Comparison of ENCODE assay signal across 8 cellular contexts in genomic region chr6:30075094-30075986, GRCh38. TPM values are rescaled to one million over a fixed set of nuclear protein-coding genes. Genes with fewer than 3 reads are reported as not detected.
DNase-seq lines count a peak whose midpoint lies in the region; ATAC-seq and TF ChIP-seq lines count a peak whose summit lies in the region.

RNF39 (minus strand) TSS chr6:30075769; CDS start chr6:30075585, 184 bp downstream.

- H3K36me3 ChIP-seq in SK-N-SH (replicated peaks in 1 of 2; ENCODE audit: control insufficient read depth in 1 of 2, insufficient read depth in 2 of 2, low read length in 1 of 2) (peaks cover 0 to 4% of the 10 kb centered on the region in 2 experiments), sigmoid colon (peaks cover 0 to 3% (median 0%) of the 10 kb centered on the region in 4 donors)

- H3K27me3 ChIP-seq in SK-N-SH (ENCODE audit: insufficient read depth) (no peaks in the 10 kb centered on the region; the same call in 1 of the 2 replicates), sigmoid colon (peaks cover 26 to 85% (median 69%) of the 10 kb centered on the region in 3 donors)

- DNase-seq in SK-N-SH (peak; percentile 60), foreskin fibroblast (peak in 1 of 2 donors; percentile 26), sigmoid colon (no peak), COLO829 (ENCODE audit: low spot score) (no peak), NCI-H446 treated with DMSO at 0.1 percent for 48 hours (lab: John Stamatoyannopoulos, UW) (no peak)

- H3K9me3 ChIP-seq in SK-N-SH (no peaks in the 10 kb centered on the region), sigmoid colon (no peaks in the 10 kb centered on the region)

- TF ChIP-seq RAD21 in SK-N-SH (IDR thresholded peaks at IDR 0.05; ENCODE audit: low read length) = no peak

- H3K9me2 ChIP-seq in SK-N-SH = no peaks in the 10 kb centered on the region

- no peak within 1 kb of the TSS for H3K9ac ChIP-seq in SK-N-SH

- no peaks in the 10 kb centered on the region for H3K79me2 ChIP-seq in SK-N-SH (ENCODE audit: insufficient read depth)

- CTCF ChIA-PET in SK-N-SH (lab: Yijun Ruan, JAX) = no interaction called here

- WGBS in SK-N-SH (ENCODE audit: low lambda C conversion rate) = 31% methylated on average over 48 of the region's 71 CpGs
- 2 to 3% methylated on average over 71 of the region's 71 CpGs for WGBS in sigmoid colon, 2 donors

- H3K27ac ChIP-seq in SK-N-SH (ENCODE audit: low read depth in 2 of 2, low read length in 1 of 2) (no peak within 1 kb of the TSS), sigmoid colon (no peak within 1 kb of the TSS)

- ATAC-seq in SK-N-SH treated with all-trans-retinoic acid at 6 μM for 48 hours (no peak), GM18873 (IDR thresholded peaks at IDR 0.05; ENCODE audit: low FRiP score, unreplicated experiment) (no peak)

- TF ChIP-seq EP300 in SK-N-SH (IDR thresholded peaks at IDR 0.05; ENCODE audit: borderline replicate concordance in 1 of 2, low read depth in 1 of 2, low read length in 1 of 2) (no peak), sigmoid colon (IDR thresholded peaks at IDR 0.05) (no peak)

- POLR2A ChIA-PET in SK-N-SH (lab: Yijun Ruan, JAX) = interaction anchor here (1.2 kb wide), 1 partner anchor 9 kb away, joined by 3 read pairs; the partner anchor contains the start of gene PPP1R11

- no peak within 1 kb of the TSS for H2AFZ ChIP-seq in SK-N-SH (ENCODE audit: low read depth)

- H3F3A ChIP-seq in SK-N-SH (replicated peaks; ENCODE audit: insufficient read depth) = no peaks in the 10 kb centered on the region

- TF ChIP-seq CTCF in SK-N-SH (IDR thresholded peaks at IDR 0.05) (peak; percentile 45), WI38 (IDR thresholded peaks at IDR 0.05; ENCODE audit: low read depth, low read length) (peak; percentile 25; the same call in 1 of the 2 replicates), foreskin fibroblast (IDR thresholded peaks at IDR 0.05; ENCODE audit: low read depth, low read length) (peak; percentile 8), sigmoid colon (IDR thresholded peaks at IDR 0.05) (no peak)

- TF ChIP-seq POLR2A in sigmoid colon (IDR thresholded peaks at IDR 0.05) = no peak

- H4K20me1 ChIP-seq in SK-N-SH (ENCODE audit: insufficient read depth) = no peaks in the 10 kb centered on the region

- intact Hi-C loops in sigmoid colon (cut with DNase I) = no loop called here

- H3K4me1 ChIP-seq in SK-N-SH (ENCODE audit: control insufficient read depth in 1 of 2, insufficient read depth in 2 of 2, low read depth in 1 of 2, low read length in 1 of 2) (no peaks in the 10 kb centered on the region; a peak in 1 of 4 replicates), sigmoid colon (peaks cover 0 to 32% (median 28%) of the 10 kb centered on the region in 4 donors)

- H3K4me3 ChIP-seq in SK-N-SH (ENCODE audit: low read depth in 2 of 2, low read length in 1 of 2) (no peak within 1 kb of the TSS), WI38 (ENCODE audit: low read depth, low read length) (peak within 1 kb of the TSS; percentile 17), foreskin fibroblast (ENCODE audit: low read depth in 1 of 2, low read length in 2 of 2) (peak within 1 kb of the TSS in 1 of 2 donors; percentile 33), sigmoid colon (peak within 1 kb of the TSS in 3 of 4 donors; percentile 7 to 11 (median 9))

- H3K4me2 ChIP-seq in SK-N-SH = no peak within 1 kb of the TSS

TF ChIP-seq in SK-N-SH, 30 proteins besides CTCF, POLR2A, EP300 and RAD21 (continues in another document):
- TF ChIP-seq FOXJ3 (CRISPR knock-in tag; IDR thresholded peaks at IDR 0.05) (no peak), TAF1 (IDR thresholded peaks at IDR 0.05; ENCODE audit: borderline replicate concordance, low read depth, low read length) (no peak), RFX5 (IDR thresholded peaks at IDR 0.05; ENCODE audit: low read length) (no peak), MXI1 (IDR thresholded peaks at IDR 0.05; ENCODE audit: low read depth, low read length) (no peak), TCF12 (IDR thresholded peaks at IDR 0.05) (no peak), ZBTB33 (IDR thresholded peaks at IDR 0.05; ENCODE audit: borderline replicate concordance, low read depth) (no peak), GABPA (IDR thresholded peaks at IDR 0.05; ENCODE audit: low read depth) (no peak)

TF ChIP-seq in SK-N-SH treated with all-trans-retinoic acid at 6 μM for 48 hours, 23 proteins besides CTCF, POLR2A, EP300 and RAD21:
- TF ChIP-seq TOX (CRISPR knock-in tag; IDR thresholded peaks at IDR 0.05; ENCODE audit: borderline replicate concordance) = no peak
- TF ChIP-seq OSR1 (CRISPR knock-in tag; IDR thresholded peaks at IDR 0.05) = no peak
- no peak for TF ChIP-seq ZNF565 (CRISPR knock-in tag; conservative IDR thresholded peaks at IDR 0.05; ENCODE audit: low read depth)

RNA-seq across cellular contexts. Expression of gene RNF39, which starts in this region (rescaled TPM):
- polyA plus RNA-seq in SK-N-SH (2012; rRNA removed) (not detected in 2 replicates), sigmoid colon (1 to 10 TPM in 1 of 3 donors, under 1 TPM in 2; 0.44 to 2.3 (median 0.60) TPM)
- not detected in 2 replicates for polyA plus RNA-seq in SK-N-SH (2012; cell fraction: cytosol; rRNA removed)
- 0.02 TPM in 1 of 2 replicates, not detected in the other for polyA plus RNA-seq in SK-N-SH (2012; cell fraction: nucleus; rRNA removed)
- total RNA-seq in sigmoid colon = not detected

Comparison
In these comparisons a context has a peak if more than half of its experiments do, and no peak if none do; other contexts are left out.
1. Peak in DNase-seq in SK-N-SH; RNA of the gene not detected or under 1 TPM.
2. H3K4me3 ChIP-seq: peak in WI38 (single experiment) and sigmoid colon (3 of 4); none in SK-N-SH (0 of 2).
3. CTCF ChIP-seq: peak in SK-N-SH (single experiment), WI38 (single experiment) and foreskin fibroblast (single experiment); none in sigmoid colon (0 of 4).